ENCODE assay signal across 10 cellular contexts in genomic region chr13:45194081-45194939, GRCh38. TPM values are rescaled to one million over a fixed set of nuclear protein-coding genes. Genes with fewer than 3 reads are reported as not detected.
DNase-seq lines count a peak whose midpoint lies in the region; ATAC-seq, FAIRE-seq and TF ChIP-seq lines count a peak whose summit lies in the region.
"Had no signal": no experiment of that assay in that cellular context is flagged by ENCODE, and none has a peak within 500 bp of the region (broad histone marks: within the 10 kb centered on the region; RNA-seq: fewer than 3 reads in every experiment).

No MANE protein-coding gene starts in this region.

- peaks cover 6% of the 10 kb centered on the region; the same call in 1 of the 2 replicates for H3K79me2 ChIP-seq in GM23338 (replicated peaks; ENCODE audit: insufficient read depth)

- no peaks in the 10 kb centered on the region for H3K27me3 Mint-ChIP-seq in GM23338 (ENCODE audit: insufficient read depth, low read depth, poor library complexity)

- DNase-seq in GM23338 (ENCODE audit: low spot score) (peak; percentile 61), ascending aorta (ENCODE audit: low spot score in 2 of 2) (peak in 1 of 2 donors; percentile 73), cardiac muscle cell (ENCODE audit: low read depth in 1 of 2, low spot score in 1 of 2) (peak in 1 of 2 donors; percentile 80), ovary (peak; percentile 24 to 55 (median 52)), HTR-8/SVneo (ENCODE audit: insufficient read length, low spot score) (no peak), cortex of kidney (lab: John Stamatoyannopoulos, UW) (no peak)
- DNase-seq in stimulated activated CD4-positive, alpha-beta T cell treated with anti-CD3 and anti-CD28 coated beads, Interleukin-4, amount 100 ng/mL, for 4 hours: no peak
- DNase-seq: activated T-cell treated with anti-CD3 and anti-CD28 coated beads, Interleukin-2, amount 50 U/mL, for 1 hour; EL had no signal

- peaks cover 15% of the 10 kb centered on the region for H3K4me1 Mint-ChIP-seq in GM23338

- TF ChIP-seq CTCF in GM23338 (conservative IDR thresholded peaks at IDR 0.05; ENCODE audit: low read depth in 2 of 2) (peak; percentile 57 to 67), ascending aorta (IDR thresholded peaks at IDR 0.05) (peak; percentile 5 to 60 (median 38)), cardiac muscle cell (IDR thresholded peaks at IDR 0.05; ENCODE audit: low read depth, low read length) (peak; percentile 73), ovary (IDR thresholded peaks at IDR 0.05) (no peak)

- H2AFZ ChIP-seq in GM23338: no peak overlapping the region

- peaks cover 6% of the 10 kb centered on the region for H4K20me1 ChIP-seq in GM23338 (replicated peaks; ENCODE audit: insufficient read depth)

- H3K36me3 ChIP-seq in GM23338 (ENCODE audit: insufficient read depth): no peaks in the 10 kb centered on the region
- H3K36me3 ChIP-seq in ascending aorta: no peaks in the 10 kb centered on the region
- H3K36me3 ChIP-seq in cardiac muscle cell: no peaks in the 10 kb centered on the region
- no peaks in the 10 kb centered on the region for H3K36me3 ChIP-seq in ovary

- H3K4me1 ChIP-seq in GM23338 (ENCODE audit: insufficient read depth): peaks cover 12% of the 10 kb centered on the region; the same call in 1 of the 2 replicates
- peaks cover 0 to 12% of the 10 kb centered on the region in 2 donors for H3K4me1 ChIP-seq in ascending aorta
- peaks cover 4% of the 10 kb centered on the region for H3K4me1 ChIP-seq in cardiac muscle cell (ENCODE audit: low read depth)
- H3K4me1 ChIP-seq in ovary (ENCODE audit: insufficient read depth): peaks cover 2% of the 10 kb centered on the region

- no peak for TF ChIP-seq POLR2A in ovary (IDR thresholded peaks at IDR 0.05)

- H3F3A ChIP-seq in GM23338 (replicated peaks; ENCODE audit: low read depth): no peaks in the 10 kb centered on the region; the same call in 1 of the 2 replicates

- no peak for TF ChIP-seq EP300 in ovary (IDR thresholded peaks at IDR 0.05)

- no peaks in the 10 kb centered on the region for H3K9me2 ChIP-seq in GM23338 (ENCODE audit: insufficient read depth)

- no peak overlapping the region for H3K4me3 Mint-ChIP-seq in GM23338

- no peaks in the 10 kb centered on the region for H3K9me3 Mint-ChIP-seq in GM23338

- peak overlapping the region; percentile 32; the same call in 1 of the 2 replicates for H3K27ac ChIP-seq in GM23338 (ENCODE audit: low read depth)
- no peak overlapping the region for H3K27ac ChIP-seq in ascending aorta
- no peak overlapping the region for H3K27ac ChIP-seq in cardiac muscle cell
- no peak overlapping the region for H3K27ac ChIP-seq in ovary

- FAIRE-seq in HTR-8/SVneo (lab: Jason Lieb, UNC): no peak

- H3K36me3 Mint-ChIP-seq in GM23338 (ENCODE audit: low read depth): no peaks in the 10 kb centered on the region

- H3K27ac Mint-ChIP-seq in GM23338: no peak overlapping the region

- WGBS in ovary, 3 donors: 47 to 67% (median 51%) methylated on average over 15 of the region's 15 CpGs

- no peaks in the 10 kb centered on the region for H3K27me3 ChIP-seq in GM23338 (ENCODE audit: insufficient read depth)
- no peaks in the 10 kb centered on the region for H3K27me3 ChIP-seq in ascending aorta
- no peaks in the 10 kb centered on the region for H3K27me3 ChIP-seq in cardiac muscle cell
- no peaks in the 10 kb centered on the region for H3K27me3 ChIP-seq in ovary

- peak; percentile 91 for ATAC-seq in GM23338
- ATAC-seq in HG03442 (IDR thresholded peaks at IDR 0.05; ENCODE audit: unreplicated experiment): no peak

- no peak overlapping the region for H3K4me3 ChIP-seq in GM23338
- no peak overlapping the region for H3K4me3 ChIP-seq in ascending aorta
- no peak overlapping the region for H3K4me3 ChIP-seq in cardiac muscle cell
- no peak overlapping the region for H3K4me3 ChIP-seq in ovary

- H3K4me2 ChIP-seq in GM23338: no peak overlapping the region

- no peaks in the 10 kb centered on the region for H3K9me3 ChIP-seq in ascending aorta
- no peaks in the 10 kb centered on the region for H3K9me3 ChIP-seq in cardiac muscle cell (ENCODE audit: low read depth)
- H3K9me3 ChIP-seq in ovary: no peaks in the 10 kb centered on the region

- intact Hi-C loops in ascending aorta (cut with DNase I) (loop anchor here (1.0 kb wide), 1 partner anchor 87 kb away; no protein-coding TSS in a partner anchor), ovary (cut with DNase I) (loop anchor here in 1 of 4 donors (10.0 kb wide), 1 partner anchor 80 kb away; no protein-coding TSS in a partner anchor)

TF ChIP-seq in GM23338, 12 proteins besides CTCF, POLR2A, EP300 and RAD21 (continues in another document):
- TF ChIP-seq, protein P1, sequence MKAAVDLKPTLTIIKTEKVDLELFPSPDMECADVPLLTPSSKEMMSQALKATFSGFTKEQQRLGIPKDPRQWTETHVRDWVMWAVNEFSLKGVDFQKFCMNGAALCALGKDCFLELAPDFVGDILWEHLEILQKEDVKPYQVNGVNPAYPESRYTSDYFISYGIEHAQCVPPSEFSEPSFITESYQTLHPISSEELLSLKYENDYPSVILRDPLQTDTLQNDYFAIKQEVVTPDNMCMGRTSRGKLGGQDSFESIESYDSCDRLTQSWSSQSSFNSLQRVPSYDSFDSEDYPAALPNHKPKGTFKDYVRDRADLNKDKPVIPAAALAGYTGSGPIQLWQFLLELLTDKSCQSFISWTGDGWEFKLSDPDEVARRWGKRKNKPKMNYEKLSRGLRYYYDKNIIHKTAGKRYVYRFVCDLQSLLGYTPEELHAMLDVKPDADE (IDR thresholded peaks at IDR 0.05): no peak
- TF ChIP-seq EZH2phosphoT487 (IDR thresholded peaks at IDR 0.05; ENCODE audit: unreplicated experiment) (no peak), ZNF462 (CRISPR knock-in tag; IDR thresholded peaks at IDR 0.05) (no peak), NANOG (IDR thresholded peaks at IDR 0.05; ENCODE audit: borderline replicate concordance) (no peak), POLR2AphosphoS5 (IDR thresholded peaks at IDR 0.05; ENCODE audit: low read depth) (no peak), ZNF114 (CRISPR knock-in tag; IDR thresholded peaks at IDR 0.05) (no peak)

RNA-seq across cellular contexts. Expression of gene KCTD4, which starts 6.5 kb away (rescaled TPM):
- not detected in 2 replicates for total RNA-seq in GM23338 (2014; rRNA removed; shearing (Covaris generic))
- polyA plus RNA-seq in GM23338 (2016; fragmentation: Nextera tagmentation; extraction: Ambion mirVana) (0.24 and 0.26 TPM in 2 replicates), cardiac muscle cell (not detected in 2 replicates), ovary (not detected)
- total RNA-seq in ascending aorta (not detected), cardiac muscle cell (not detected in 2 replicates), ovary (not detected)

Comparison
In these comparisons a context has a peak if more than half of its experiments do, and no peak if none do; other contexts are left out.
1. DNase-seq: peak in GM23338 (single experiment) and ovary (5 of 5); none in stimulated activated CD4-positive, alpha-beta T cell treated with anti-CD3 and anti-CD28 coated beads, Interleukin-4, amount 100 ng/mL, for 4 hours (0 of 2), HTR-8/SVneo (single experiment) and cortex of kidney (single experiment).
2. CTCF ChIP-seq: peak in GM23338 (2 of 2), ascending aorta (3 of 3) and cardiac muscle cell (single experiment); none in ovary (0 of 3).